ENCODE assay signal across 8 cellular contexts in genomic region chr5:31854625-31855526, GRCh38.
A peak's percentile ranks its signal among the peaks of the same experiment; 100 is the strongest.
DNase-seq lines count a peak whose midpoint lies in the region; TF ChIP-seq lines count a peak whose summit lies in the region.

No MANE protein-coding gene starts in this region.

- H3K27me3 Mint-ChIP-seq in activated naive CD4-positive, alpha-beta T cell treated with anti-CD3 and anti-CD28 coated beads, Interleukin-2, amount 50 U/mL, for 24 hours, result peaks cover 11% of the 10 kb centered on the region
- H3K27me3 Mint-ChIP-seq in glutamatergic neuron (ENCODE audit: unreplicated experiment), result peaks cover 3% of the 10 kb centered on the region
- peaks cover 24% of the 10 kb centered on the region for H3K27me3 Mint-ChIP-seq in neural progenitor cell (ENCODE audit: insufficient read depth, low read depth)

- H3K27ac Mint-ChIP-seq in activated naive CD4-positive, alpha-beta T cell treated with anti-CD3 and anti-CD28 coated beads, Interleukin-2, amount 50 U/mL, for 24 hours, result peak overlapping the region; percentile 76
- H3K27ac Mint-ChIP-seq in glutamatergic neuron (ENCODE audit: unreplicated experiment) (peak overlapping the region; percentile 44), neural progenitor cell (peak overlapping the region; percentile 87)

- no peaks in the 10 kb centered on the region for H3K9me2 ChIP-seq in MM.1S (replicated peaks; ENCODE audit: insufficient read depth, low read length)

- H2AFZ ChIP-seq in MM.1S (ENCODE audit: low read length) (peak overlapping the region; percentile 19; the same call in 1 of the 2 replicates), neural progenitor cell (replicated peaks) (peak overlapping the region; percentile 80)

- peaks cover 20% of the 10 kb centered on the region for H3K4me1 Mint-ChIP-seq in activated naive CD4-positive, alpha-beta T cell treated with anti-CD3 and anti-CD28 coated beads, Interleukin-2, amount 50 U/mL, for 24 hours
- H3K4me1 Mint-ChIP-seq in glutamatergic neuron (ENCODE audit: low read depth, unreplicated experiment), result peaks cover 13% of the 10 kb centered on the region
- peaks cover 29% of the 10 kb centered on the region for H3K4me1 Mint-ChIP-seq in neural progenitor cell

- H3K27me3 ChIP-seq in MM.1S (replicated peaks; ENCODE audit: insufficient read depth, low read length) (no peaks in the 10 kb centered on the region), neural progenitor cell (no peaks in the 10 kb centered on the region)

- H3K4me3 ChIP-seq in MM.1S (ENCODE audit: low read length) (no peak overlapping the region), neural progenitor cell (peak overlapping the region; percentile 59)

- no peaks in the 10 kb centered on the region for H4K20me1 ChIP-seq in MM.1S (ENCODE audit: insufficient read depth, low read length)
- no peaks in the 10 kb centered on the region for H4K20me1 ChIP-seq in neural progenitor cell (ENCODE audit: low read depth)

- no peak for TF ChIP-seq CTCF in MM.1S (IDR thresholded peaks at IDR 0.05; ENCODE audit: low read length)
- no peak for TF ChIP-seq CTCF in glutamatergic neuron (IDR thresholded peaks at IDR 0.05; ENCODE audit: partially characterized antibody, unreplicated experiment)
- TF ChIP-seq CTCF in neural progenitor cell (IDR thresholded peaks at IDR 0.05), result peak; percentile 39

- H3F3A ChIP-seq in MM.1S (ENCODE audit: insufficient read depth, low read length), result no peaks in the 10 kb centered on the region
- peaks cover 40% of the 10 kb centered on the region for H3F3A ChIP-seq in neural progenitor cell (ENCODE audit: low read depth)

- peaks cover 8% of the 10 kb centered on the region for H3K9me3 Mint-ChIP-seq in activated naive CD4-positive, alpha-beta T cell treated with anti-CD3 and anti-CD28 coated beads, Interleukin-2, amount 50 U/mL, for 24 hours
- H3K9me3 Mint-ChIP-seq in glutamatergic neuron (ENCODE audit: unreplicated experiment), result peaks cover 8% of the 10 kb centered on the region
- H3K9me3 Mint-ChIP-seq in neural progenitor cell, result peaks cover 16% of the 10 kb centered on the region

- H3K9me3 ChIP-seq in MM.1S (replicated peaks; ENCODE audit: insufficient read depth, low read length) (no peaks in the 10 kb centered on the region; the same call in 1 of the 2 replicates), neural progenitor cell (ENCODE audit: low read depth) (peaks cover 9% of the 10 kb centered on the region)

- peaks cover 8% of the 10 kb centered on the region for H3K36me3 Mint-ChIP-seq in activated naive CD4-positive, alpha-beta T cell treated with anti-CD3 and anti-CD28 coated beads, Interleukin-2, amount 50 U/mL, for 24 hours
- H3K36me3 Mint-ChIP-seq in glutamatergic neuron (ENCODE audit: unreplicated experiment) (peaks cover 16% of the 10 kb centered on the region), neural progenitor cell (peaks cover 4% of the 10 kb centered on the region)

- no peaks in the 10 kb centered on the region for H3K4me1 ChIP-seq in MM.1S (ENCODE audit: low read length)
- peaks cover 25% of the 10 kb centered on the region for H3K4me1 ChIP-seq in neural progenitor cell

- H3K4me2 ChIP-seq in MM.1S (ENCODE audit: low read depth, low read length) (peak overlapping the region; percentile 34; the same call in 1 of the 2 replicates), neural progenitor cell (peak overlapping the region; percentile 87)

- peak overlapping the region; percentile 89 for H3K4me3 Mint-ChIP-seq in activated naive CD4-positive, alpha-beta T cell treated with anti-CD3 and anti-CD28 coated beads, Interleukin-2, amount 50 U/mL, for 24 hours
- H3K4me3 Mint-ChIP-seq in glutamatergic neuron (ENCODE audit: unreplicated experiment) (peak overlapping the region; percentile 95), neural progenitor cell (peak overlapping the region; percentile 94)

- H3K9ac ChIP-seq in MM.1S (ENCODE audit: low read length) (no peak overlapping the region), neural progenitor cell (no peak overlapping the region)

- H3K36me3 ChIP-seq in MM.1S (replicated peaks; ENCODE audit: insufficient read depth, low read length), result no peaks in the 10 kb centered on the region
- no peaks in the 10 kb centered on the region for H3K36me3 ChIP-seq in neural progenitor cell

- H3K27ac ChIP-seq in MM.1S (ENCODE audit: low read length), result no peak overlapping the region
- no peak overlapping the region for H3K27ac ChIP-seq in neural progenitor cell

- H3K79me2 ChIP-seq in MM.1S (ENCODE audit: low read length), result no peaks in the 10 kb centered on the region
- no peaks in the 10 kb centered on the region for H3K79me2 ChIP-seq in neural progenitor cell (ENCODE audit: low read depth)

- DNase-seq in AG08396 (ENCODE audit: low spot score) (peak; percentile 27), MM.1S (no peak), glutamatergic neuron (peak; percentile 69), neural progenitor cell (ENCODE audit: low spot score) (peak; percentile 83), NCI-H2227 treated with DMSO at 0.1 percent for 48 hours (lab: John Stamatoyannopoulos, UW) (no peak), NCI-H446 (lab: John Stamatoyannopoulos, UW) (no peak), NCI-H1930 (lab: John Stamatoyannopoulos, UW) (no peak)

Comparison
In these comparisons a context has a peak if more than half of its experiments do, and no peak if none do; other contexts are left out.
1. DNase-seq: peak in AG08396 (single experiment), glutamatergic neuron (single experiment) and neural progenitor cell (single experiment); none in MM.1S (single experiment), NCI-H2227 treated with DMSO at 0.1 percent for 48 hours (single experiment), NCI-H446 (0 of 2) and NCI-H1930 (0 of 2).
2. Peak in every context shown above with its lines, with median percentiles within 50 percentile points of each other: H3K27ac Mint-ChIP-seq and H3K4me3 Mint-ChIP-seq.